ENCODE assay signal across 1 cellular context in the genomic region with DNA sequence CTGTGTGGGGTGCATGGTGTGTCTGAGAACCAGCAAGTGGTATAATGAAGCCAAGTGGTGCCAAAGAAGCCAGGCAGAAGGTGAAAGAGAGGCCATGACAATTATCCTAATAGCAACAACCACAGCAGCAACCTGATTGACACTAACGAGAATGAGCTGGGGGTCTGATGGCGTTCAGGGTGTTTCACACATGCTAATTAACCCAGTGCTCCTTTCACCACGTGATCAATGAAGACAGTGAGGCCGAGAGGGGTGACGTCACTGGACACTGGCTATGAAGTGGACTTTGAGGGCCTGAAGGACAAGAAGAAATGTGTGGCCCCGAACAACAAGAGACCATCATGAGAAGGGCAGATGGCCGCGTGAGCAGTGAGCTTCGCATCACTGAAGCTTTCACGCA.
TF ChIP-seq lines count a peak whose summit lies in the region.

No MANE protein-coding gene starts in this region.

TF ChIP-seq in K562, 482 proteins besides CTCF, POLR2A, EP300 and RAD21 (continued from another document):
- TF ChIP-seq USF1 (CRISPR knock-in tag; IDR thresholded peaks at IDR 0.05) (peak; percentile 76), CTBP1 (IDR thresholded peaks at IDR 0.05; ENCODE audit: borderline replicate concordance) (no peak)
TF ChIP-seq in K562: peak in this region for 7.
